ENCODE assay signal across 8 cellular contexts in genomic region chr5:82100303-82101077, GRCh38.
DNase-seq lines count a peak whose midpoint lies in the region; ATAC-seq, FAIRE-seq and TF ChIP-seq lines count a peak whose summit lies in the region.

No MANE protein-coding gene starts in this region.

- H3K27me3 Mint-ChIP-seq in activated CD4-positive, alpha-beta memory T cell treated with anti-CD3 and anti-CD28 coated beads, Interleukin-2, amount 10 ng/mL, durations not matched to agents 7 days and 5 days = no peaks in the 10 kb centered on the region

- in situ Hi-C loops in brain microvascular endothelial cell (cut with HindIII; ENCODE audit: low pct_ligation_motif_present, low sequenced_read_pairs) = no loop called here

- CTCF ChIA-PET in activated CD4-positive, alpha-beta memory T cell treated with anti-CD3 and anti-CD28 coated beads, Interleukin-2, amount 10 ng/mL, durations not matched to agents 7 days and 5 days (lab: Charles Lee) = interaction anchor here (0.7 to 1.0 kb wide), 2 partner anchors 23 to 675 kb away, joined by 3 read pairs; no protein-coding TSS in a partner anchor

- no peaks in the 10 kb centered on the region for H3K4me1 ChIP-seq in small intestine (ENCODE audit: control insufficient read depth in 2 of 2, insufficient read depth in 1 of 2, low read depth in 1 of 2, low read length in 1 of 2)

- POLR2A ChIA-PET in activated CD4-positive, alpha-beta memory T cell treated with anti-CD3 and anti-CD28 coated beads, Interleukin-2, amount 10 ng/mL, durations not matched to agents 7 days and 5 days (lab: Charles Lee) = no interaction called here

- H3K27me3 ChIP-seq in brain microvascular endothelial cell (replicated peaks) (no peaks in the 10 kb centered on the region), small intestine (ENCODE audit: control insufficient read depth in 2 of 2, insufficient read depth in 2 of 2, low read length in 2 of 2) (no peaks in the 10 kb centered on the region)

- H3K36me3 ChIP-seq in brain microvascular endothelial cell (replicated peaks) (no peaks in the 10 kb centered on the region), small intestine (ENCODE audit: control insufficient read depth in 2 of 2, insufficient read depth in 2 of 2, low read length in 2 of 2) (no peaks in the 10 kb centered on the region)

- H3K4me3 ChIP-seq in brain microvascular endothelial cell (ENCODE audit: low read depth, low read length) (no peak overlapping the region), small intestine (ENCODE audit: low read depth in 1 of 2, low read length in 2 of 2) (no peak overlapping the region)

- H3K9me3 ChIP-seq in small intestine (ENCODE audit: control insufficient read depth, low read depth) = no peaks in the 10 kb centered on the region

- no peaks in the 10 kb centered on the region for H3K9me3 Mint-ChIP-seq in activated CD4-positive, alpha-beta memory T cell treated with anti-CD3 and anti-CD28 coated beads, Interleukin-2, amount 10 ng/mL, durations not matched to agents 7 days and 5 days

- ATAC-seq in GM21381 (IDR thresholded peaks at IDR 0.05; ENCODE audit: unreplicated experiment) (peak; percentile 83), HG03439 (IDR thresholded peaks at IDR 0.05; ENCODE audit: unreplicated experiment) (peak; percentile 76), left ventricle myocardium superior (no peak)

- WGBS in small intestine, 3 donors = 87 to 97% (median 90%) methylated on average over 2 of the region's 2 CpGs

- FAIRE-seq in small intestine (lab: Jason Lieb, UNC) = no peak

- peaks cover 19% of the 10 kb centered on the region for H3K4me1 Mint-ChIP-seq in activated CD4-positive, alpha-beta memory T cell treated with anti-CD3 and anti-CD28 coated beads, Interleukin-2, amount 10 ng/mL, durations not matched to agents 7 days and 5 days

- H3K27ac ChIP-seq in brain microvascular endothelial cell (no peak overlapping the region), small intestine (ENCODE audit: low read depth in 1 of 2, low read length in 1 of 2) (no peak overlapping the region)

- DNase-seq in ELF-1 (ENCODE audit: low read depth, low spot score) = peak; percentile 11
- DNase-seq in brain microvascular endothelial cell = no peak
- no peak for DNase-seq in left ventricle myocardium superior
- no peak for DNase-seq in activated CD4-positive, alpha-beta memory T cell treated with anti-CD3 and anti-CD28 coated beads, Interleukin-2, amount 10 ng/mL, durations not matched to agents 7 days and 5 days
- DNase-seq in NCI-H1930 (lab: John Stamatoyannopoulos, UW) = no peak
- no peak for DNase-seq in small intestine

- no peak overlapping the region for H3K27ac Mint-ChIP-seq in activated CD4-positive, alpha-beta memory T cell treated with anti-CD3 and anti-CD28 coated beads, Interleukin-2, amount 10 ng/mL, durations not matched to agents 7 days and 5 days

- no peak overlapping the region for H3K4me3 Mint-ChIP-seq in activated CD4-positive, alpha-beta memory T cell treated with anti-CD3 and anti-CD28 coated beads, Interleukin-2, amount 10 ng/mL, durations not matched to agents 7 days and 5 days

- intact Hi-C loops in left ventricle myocardium superior (cut with micrococcal nuclease) = no loop called here

- no peaks in the 10 kb centered on the region for H3K36me3 Mint-ChIP-seq in activated CD4-positive, alpha-beta memory T cell treated with anti-CD3 and anti-CD28 coated beads, Interleukin-2, amount 10 ng/mL, durations not matched to agents 7 days and 5 days (ENCODE audit: low read depth)

- peak; percentile 2 for TF ChIP-seq CTCF in brain microvascular endothelial cell (IDR thresholded peaks at IDR 0.05; ENCODE audit: low read depth, low read length, missing control alignments)
